Comparison of ENCODE assay signal across 1 cellular context in genomic region chr14:105247026-105247425, GRCh38.
TF ChIP-seq lines count a peak whose summit lies in the region.

No MANE protein-coding gene starts in this region.

TF ChIP-seq in IMR-90, 13 proteins besides CTCF, POLR2A, EP300 and RAD21:
- no peak for TF ChIP-seq BHLHE40 (IDR thresholded peaks at IDR 0.05; ENCODE audit: low read depth, low read length)
- no peak for TF ChIP-seq ELK1 (IDR thresholded peaks at IDR 0.05; ENCODE audit: borderline replicate concordance, low read depth, low read length)
- no peak for TF ChIP-seq MAFK (IDR thresholded peaks at IDR 0.05; ENCODE audit: low read depth, low read length)
- no peak for TF ChIP-seq CEBPB (IDR thresholded peaks at IDR 0.05; ENCODE audit: low read depth, low read length)
- no peak for TF ChIP-seq NFE2L2 (IDR thresholded peaks at IDR 0.05; ENCODE audit: low read depth, low read length)
- no peak for TF ChIP-seq CHD1 (IDR thresholded peaks at IDR 0.05; ENCODE audit: low read depth, low read length)
- TF ChIP-seq RFX5 (IDR thresholded peaks at IDR 0.05; ENCODE audit: low read depth, low read length), result no peak
- TF ChIP-seq RCOR1 (IDR thresholded peaks at IDR 0.05; ENCODE audit: insufficient replicate concordance, low read length), result no peak
- no peak for TF ChIP-seq MXI1 (IDR thresholded peaks at IDR 0.05; ENCODE audit: borderline replicate concordance, low read depth, low read length)
- TF ChIP-seq MAZ (IDR thresholded peaks at IDR 0.05; ENCODE audit: borderline replicate concordance, low read depth, low read length), result no peak
- no peak for TF ChIP-seq FOS (IDR thresholded peaks at IDR 0.05; ENCODE audit: low read depth, low read length)
- TF ChIP-seq USF2 (IDR thresholded peaks at IDR 0.05; ENCODE audit: low read depth, low read length), result no peak
- no peak for TF ChIP-seq SMC3 (IDR thresholded peaks at IDR 0.05; ENCODE audit: low read depth, low read length)
